In the genomic region with DNA sequence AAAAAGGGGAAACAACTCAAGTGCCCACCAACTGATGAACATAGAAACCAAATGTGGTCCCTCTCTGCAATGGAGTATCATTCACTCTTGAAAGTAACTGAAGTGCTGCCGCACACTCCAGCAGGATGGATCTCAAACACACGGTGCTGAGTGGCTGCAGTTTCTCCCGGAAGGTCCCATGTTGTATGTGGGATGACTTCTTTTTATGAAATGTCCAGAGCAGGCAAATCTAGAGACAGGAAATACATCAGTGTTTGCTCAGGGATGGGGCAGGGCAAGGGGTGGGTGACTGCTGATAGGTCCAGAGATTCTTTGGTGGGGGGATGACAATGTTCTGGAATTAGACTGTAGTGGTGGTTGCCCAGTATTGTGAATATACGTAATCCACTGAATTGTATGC, we compare ENCODE assay signal across 17 cellular contexts.
DNase-seq lines count a peak whose midpoint lies in the region; ATAC-seq and TF ChIP-seq lines count a peak whose summit lies in the region.
"Had no signal": no experiment of that assay in that cellular context is flagged by ENCODE, and none has a peak within 500 bp of the region (broad histone marks: within the 10 kb centered on the region; RNA-seq: fewer than 3 reads in every experiment).

No MANE protein-coding gene starts in this region.

- H2BK5ac ChIP-seq in mesendoderm (ENCODE audit: low read length), result no peak overlapping the region

- no peak overlapping the region for H3K18ac ChIP-seq in mesendoderm (ENCODE audit: low read length)

- peaks cover 2% of the 10 kb centered on the region for H3K9me3 Mint-ChIP-seq in activated naive CD8-positive, alpha-beta T cell treated with anti-CD3 and anti-CD28 coated beads for 36 hours
- no peaks in the 10 kb centered on the region for H3K9me3 Mint-ChIP-seq in activated naive CD8-positive, alpha-beta T cell treated with anti-CD3 and anti-CD28 coated beads, Interleukin-2, amount 50 U/mL, for 24 hours

- no peak for TF ChIP-seq EP300 in sigmoid colon (IDR thresholded peaks at IDR 0.05)

- intact Hi-C loops in sigmoid colon (cut with DNase I), result no loop called here
- intact Hi-C loops in PC-9 (cut with micrococcal nuclease; ENCODE audit: unreplicated experiment), result no loop called here

- H2BK15ac ChIP-seq in mesendoderm (replicated peaks; ENCODE audit: low read depth), result no peak overlapping the region

- H3K27ac ChIP-seq in sigmoid colon (no peak overlapping the region), mesendoderm (ENCODE audit: low read depth, low read length) (no peak overlapping the region), PC-9 (no peak overlapping the region)
- H3K27ac ChIP-seq: 22Rv1; A549; BLaER1 treated with 17β-estradiol and CSF1 and Interleukin-3, amounts not matched to agents 10 nM and 100 nM; C4-2B had no signal

- H3K36me3 ChIP-seq in sigmoid colon (no peaks in the 10 kb centered on the region), mesendoderm (ENCODE audit: control insufficient read depth, insufficient read depth, low read length) (no peaks in the 10 kb centered on the region), PC-9 (ENCODE audit: low read depth) (no peaks in the 10 kb centered on the region)
- H3K36me3 ChIP-seq: BLaER1 treated with 17β-estradiol and CSF1 and Interleukin-3, amounts not matched to agents 10 nM and 100 nM had no signal

- H3K79me1 ChIP-seq in mesendoderm (ENCODE audit: low read length), result no peaks in the 10 kb centered on the region

- peaks cover 0 to 10% (median 0%) of the 10 kb centered on the region in 4 donors for H3K4me1 ChIP-seq in sigmoid colon
- no peaks in the 10 kb centered on the region for H3K4me1 ChIP-seq in mesendoderm (ENCODE audit: control insufficient read depth, low read depth, low read length)
- H3K4me1 ChIP-seq in PC-9 (replicated peaks; ENCODE audit: insufficient read depth), result no peaks in the 10 kb centered on the region
- H3K4me1 ChIP-seq: A549; BLaER1 treated with 17β-estradiol and CSF1 and Interleukin-3, amounts not matched to agents 10 nM and 100 nM; Caco-2 had no signal

- H4K20me1 ChIP-seq in PC-9 (ENCODE audit: insufficient read depth), result no peaks in the 10 kb centered on the region
- H4K20me1 ChIP-seq: BLaER1 treated with 17β-estradiol and CSF1 and Interleukin-3, amounts not matched to agents 10 nM and 100 nM had no signal

- H3K4me1 Mint-ChIP-seq in activated naive CD8-positive, alpha-beta T cell treated with anti-CD3 and anti-CD28 coated beads for 36 hours, result no peaks in the 10 kb centered on the region
- H3K4me1 Mint-ChIP-seq in activated naive CD8-positive, alpha-beta T cell treated with anti-CD3 and anti-CD28 coated beads, Interleukin-2, amount 50 U/mL, for 24 hours, result no peaks in the 10 kb centered on the region
- H3K4me1 Mint-ChIP-seq: B cell had no signal

- H3K4ac ChIP-seq in mesendoderm (ENCODE audit: low read depth, low read length), result no peak overlapping the region

- WGBS in sigmoid colon, 2 donors, result 88% methylated on average over 4 of the region's 4 CpGs
- WGBS in mesendoderm (ENCODE audit: extremely low coverage, insufficient coverage, low lambda C conversion rate), result no CpG with 5 or more reads among the region's 4 CpGs

- BruUV-seq in PC-9 (replicated peaks; lab: Mats Ljungman, UMichigan), result no TSS peak

- H4K5ac ChIP-seq in mesendoderm (ENCODE audit: low read length), result no peak overlapping the region

- TF ChIP-seq POLR2A in sigmoid colon (IDR thresholded peaks at IDR 0.05), result no peak

- no peaks in the 10 kb centered on the region for H3K9me3 ChIP-seq in sigmoid colon
- no peaks in the 10 kb centered on the region for H3K9me3 ChIP-seq in PC-9 (ENCODE audit: insufficient read depth, low read depth)
- H3K9me3 ChIP-seq: Caco-2 had no signal

- no peak overlapping the region for H2AFZ ChIP-seq in PC-9

- DNase-seq in activated naive CD8-positive, alpha-beta T cell treated with anti-CD3 and anti-CD28 coated beads for 36 hours, result no peak
- DNase-seq in activated naive CD8-positive, alpha-beta T cell treated with anti-CD3 and anti-CD28 coated beads, Interleukin-2, amount 50 U/mL, for 24 hours, result no peak
- DNase-seq in sigmoid colon (peak; percentile 40), mesendoderm (no peak), PC-9 (no peak)
- DNase-seq: AML-193; Caco-2; Calu3; CD4-positive, alpha-beta T cell; CD8-positive, alpha-beta T cell; DMS79 treated with DMSO at 0.1 percent for 48 hours; GF-D8 had no signal

- no peaks in the 10 kb centered on the region for H3K36me3 Mint-ChIP-seq in activated naive CD8-positive, alpha-beta T cell treated with anti-CD3 and anti-CD28 coated beads for 36 hours
- H3K36me3 Mint-ChIP-seq in activated naive CD8-positive, alpha-beta T cell treated with anti-CD3 and anti-CD28 coated beads, Interleukin-2, amount 50 U/mL, for 24 hours (ENCODE audit: low read depth), result no peaks in the 10 kb centered on the region
- H3K36me3 Mint-ChIP-seq: CD8-positive, alpha-beta T cell had no signal

- POLR2A ChIA-PET in PC-9 (lab: Charles Lee; ENCODE audit: unreplicated experiment), result no interaction called here

- H3K4me2 ChIP-seq in mesendoderm (ENCODE audit: low read length) (no peak overlapping the region), PC-9 (no peak overlapping the region)
- H3K4me2 ChIP-seq: A549; BLaER1 treated with 17β-estradiol and CSF1 and Interleukin-3, amounts not matched to agents 10 nM and 100 nM had no signal

- no peaks in the 10 kb centered on the region for H3F3A ChIP-seq in PC-9 (ENCODE audit: insufficient read depth, low read depth)

- no peak for TF ChIP-seq CTCF in sigmoid colon (IDR thresholded peaks at IDR 0.05)
- no peak for TF ChIP-seq CTCF in PC-9 (conservative IDR thresholded peaks at IDR 0.05)

- H3K9me2 ChIP-seq in PC-9 (ENCODE audit: insufficient read depth), result no peaks in the 10 kb centered on the region

- peaks cover 5% of the 10 kb centered on the region for H3K27me3 Mint-ChIP-seq in activated naive CD8-positive, alpha-beta T cell treated with anti-CD3 and anti-CD28 coated beads for 36 hours
- no peaks in the 10 kb centered on the region for H3K27me3 Mint-ChIP-seq in activated naive CD8-positive, alpha-beta T cell treated with anti-CD3 and anti-CD28 coated beads, Interleukin-2, amount 50 U/mL, for 24 hours
- H3K27me3 Mint-ChIP-seq: B cell had no signal

- CTCF ChIA-PET in PC-9 (lab: Charles Lee), result no interaction called here

- no peak overlapping the region for H4K8ac ChIP-seq in mesendoderm (ENCODE audit: low read depth, low read length)

- H3K56ac ChIP-seq in mesendoderm (ENCODE audit: low read length), result no peak overlapping the region

- no peak overlapping the region for H3K9ac ChIP-seq in mesendoderm (ENCODE audit: low read length)
- H3K9ac ChIP-seq: BLaER1 treated with 17β-estradiol and CSF1 and Interleukin-3, amounts not matched to agents 10 nM and 100 nM had no signal

- H3K4me3 Mint-ChIP-seq in activated naive CD8-positive, alpha-beta T cell treated with anti-CD3 and anti-CD28 coated beads for 36 hours, result no peak overlapping the region
- H3K4me3 Mint-ChIP-seq in activated naive CD8-positive, alpha-beta T cell treated with anti-CD3 and anti-CD28 coated beads, Interleukin-2, amount 50 U/mL, for 24 hours, result no peak overlapping the region
- H3K4me3 Mint-ChIP-seq: B cell; CD4-positive, alpha-beta T cell; CD8-positive, alpha-beta T cell had no signal

- no peak overlapping the region for H2BK120ac ChIP-seq in mesendoderm (ENCODE audit: low read depth, low read length)

- H3K27me3 ChIP-seq in sigmoid colon, result peaks cover 0 to 22% (median 7%) of the 10 kb centered on the region in 3 donors
- H3K27me3 ChIP-seq in mesendoderm (ENCODE audit: insufficient read depth, low read length, poor library complexity), result no peaks in the 10 kb centered on the region
- H3K27me3 ChIP-seq in PC-9 (ENCODE audit: insufficient read depth, low read depth), result peaks cover 94% of the 10 kb centered on the region
- H3K27me3 ChIP-seq: BLaER1 treated with 17β-estradiol and CSF1 and Interleukin-3, amounts not matched to agents 10 nM and 100 nM had no signal

- H3K4me3 ChIP-seq in sigmoid colon (no peak overlapping the region), mesendoderm (ENCODE audit: low read length) (no peak overlapping the region), PC-9 (no peak overlapping the region)
- H3K4me3 ChIP-seq: A549; BLaER1 treated with 17β-estradiol and CSF1 and Interleukin-3, amounts not matched to agents 10 nM and 100 nM had no signal

- H2AK5ac ChIP-seq in mesendoderm (ENCODE audit: low read length), result no peak overlapping the region

- H3K79me2 ChIP-seq in mesendoderm (ENCODE audit: control insufficient read depth, insufficient read depth, low read length) (no peaks in the 10 kb centered on the region), PC-9 (ENCODE audit: low read depth) (no peaks in the 10 kb centered on the region)

- H3K23ac ChIP-seq in mesendoderm (ENCODE audit: low read length), result no peak overlapping the region

- peak overlapping the region; percentile 57 for H3K27ac Mint-ChIP-seq in activated naive CD8-positive, alpha-beta T cell treated with anti-CD3 and anti-CD28 coated beads for 36 hours
- no peak overlapping the region for H3K27ac Mint-ChIP-seq in activated naive CD8-positive, alpha-beta T cell treated with anti-CD3 and anti-CD28 coated beads, Interleukin-2, amount 50 U/mL, for 24 hours
- H3K27ac Mint-ChIP-seq: B cell; CD4-positive, alpha-beta T cell; CD8-positive, alpha-beta T cell had no signal

- no peak for ATAC-seq in activated naive CD8-positive, alpha-beta T cell treated with anti-CD3 and anti-CD28 coated beads, Interleukin-2, amount 50 U/mL, for 24 hours
- ATAC-seq: A549; CD8-positive, alpha-beta T cell had no signal
